11 cellular contexts compared by ENCODE assay signal in the genomic region with DNA sequence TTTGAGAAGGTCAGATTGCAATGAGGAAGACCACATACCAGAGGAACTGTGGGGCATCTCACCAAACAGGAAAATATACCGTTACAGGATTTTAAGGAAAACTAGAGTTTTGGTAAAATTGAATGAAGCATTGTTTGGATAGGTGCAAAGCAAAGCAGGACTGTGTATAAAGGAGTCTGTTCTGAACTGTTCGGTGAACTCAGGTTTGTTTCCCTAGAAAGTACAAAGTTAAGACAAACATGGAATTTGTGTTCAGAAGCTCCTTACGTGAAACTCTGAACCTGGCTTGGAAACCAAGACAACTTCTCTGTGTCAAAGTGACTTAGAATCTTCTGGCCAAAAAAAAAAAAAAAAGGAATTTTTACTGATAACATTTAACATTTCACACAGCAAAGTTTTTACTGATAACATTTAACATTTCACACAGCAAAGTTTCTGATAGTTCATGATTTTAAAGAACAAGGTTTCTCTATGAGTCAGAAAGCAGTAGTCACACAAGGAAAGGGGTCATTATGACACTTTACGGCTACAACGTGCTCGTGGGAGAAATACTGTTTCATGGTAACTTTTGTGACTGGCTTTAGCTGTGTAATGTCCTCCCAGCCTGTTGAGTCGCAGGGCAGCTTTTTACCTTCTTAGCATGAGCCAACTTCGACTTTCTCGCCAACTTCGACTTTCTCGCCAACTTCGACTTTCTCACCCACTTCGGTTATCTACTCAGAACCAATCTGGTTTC. TPM values are rescaled to one million over a fixed set of nuclear protein-coding genes. Genes with fewer than 3 reads are reported as not detected.
DNase-seq lines count a peak whose midpoint lies in the region; ATAC-seq and TF ChIP-seq lines count a peak whose summit lies in the region.
"Had no signal": no experiment of that assay in that cellular context is flagged by ENCODE, and none has a peak within 500 bp of the region (broad histone marks: within the 10 kb centered on the region; RNA-seq: fewer than 3 reads in every experiment).

No MANE protein-coding gene starts in this region.

- H3K79me2 ChIP-seq in GM23338 (replicated peaks; ENCODE audit: insufficient read depth): no peaks in the 10 kb centered on the region

- no peaks in the 10 kb centered on the region for H4K20me1 ChIP-seq in GM23338 (replicated peaks; ENCODE audit: insufficient read depth)
- H4K20me1 ChIP-seq: BLaER1 treated with 17β-estradiol and CSF1 and Interleukin-3, amounts not matched to agents 10 nM and 100 nM had no signal

- H3K4me1 Mint-ChIP-seq in CD4-positive, alpha-beta memory T cell: peaks cover 14 to 32% (median 17%) of the 10 kb centered on the region in 4 donors
- H3K4me1 Mint-ChIP-seq in GM23338: peaks cover 5% of the 10 kb centered on the region

- H3K27ac Mint-ChIP-seq in CD4-positive, alpha-beta memory T cell: peak overlapping the region; percentile 1 to 83 (median 42)
- no peak overlapping the region for H3K27ac Mint-ChIP-seq in GM23338

- 68 to 79% (median 78%) methylated on average over 13 of the region's 13 CpGs for WGBS in spleen, 5 donors

- no peak overlapping the region for H3K4me3 ChIP-seq in CD4-positive, alpha-beta memory T cell (ENCODE audit: low read length in 2 of 2)
- no peak overlapping the region for H3K4me3 ChIP-seq in spleen
- no peak overlapping the region for H3K4me3 ChIP-seq in GM23338
- H3K4me3 ChIP-seq: BLaER1 treated with 17β-estradiol and CSF1 and Interleukin-3, amounts not matched to agents 10 nM and 100 nM; SK-N-MC had no signal

- intact Hi-C loops in CD4-positive, alpha-beta memory T cell (cut with micrococcal nuclease): loop anchor here (2.0 kb wide), 1 partner anchor 15 kb away; no protein-coding TSS in a partner anchor
- intact Hi-C loops in spleen (cut with DNase I; ENCODE audit: low total_unique reads): no loop called here

- H3K4me1 ChIP-seq in CD4-positive, alpha-beta memory T cell (ENCODE audit: insufficient read depth, low read length): peaks cover 6% of the 10 kb centered on the region
- peaks cover 0 to 12% (median 4%) of the 10 kb centered on the region in 6 donors for H3K4me1 ChIP-seq in spleen
- H3K4me1 ChIP-seq in GM23338 (ENCODE audit: insufficient read depth): no peaks in the 10 kb centered on the region

- no peak overlapping the region for H3K4me2 ChIP-seq in GM23338

- H3K4me3 Mint-ChIP-seq in CD4-positive, alpha-beta memory T cell: peak overlapping the region in 7 of 8 donors; percentile 6 to 73 (median 52)
- no peak overlapping the region for H3K4me3 Mint-ChIP-seq in GM23338

- peaks cover 0 to 8% (median 3%) of the 10 kb centered on the region in 8 donors for H3K9me3 Mint-ChIP-seq in CD4-positive, alpha-beta memory T cell
- H3K9me3 Mint-ChIP-seq in GM23338: no peaks in the 10 kb centered on the region; the same call in 1 of the 3 replicates

- DNase-seq in CD4-positive, alpha-beta memory T cell: no peak
- peak; percentile 42 for DNase-seq in activated naive CD4-positive, alpha-beta T cell treated with anti-CD3 and anti-CD28 coated beads, Interleukin-2, amount 50 U/mL, for 16 hours
- DNase-seq in spleen: no peak
- no peak for DNase-seq in HPDE6-E6E7 (ENCODE audit: extremely low spot score)
- no peak for DNase-seq in GM23338 (ENCODE audit: low spot score)
- DNase-seq: activated gamma-delta T cell treated with Interleukin-2 at 50 U/mL for 16 hours had no signal

- no peak for TF ChIP-seq CTCF in spleen (IDR thresholded peaks at IDR 0.05 in 8 of 11, conservative IDR thresholded peaks at IDR 0.05 in 3 of 11)
- no peak for TF ChIP-seq CTCF in GM23338 (conservative IDR thresholded peaks at IDR 0.05; ENCODE audit: low read depth in 2 of 2)

- H3K36me3 Mint-ChIP-seq in CD4-positive, alpha-beta memory T cell: peaks cover 26 to 29% of the 10 kb centered on the region in 2 donors
- peaks cover 13% of the 10 kb centered on the region for H3K36me3 Mint-ChIP-seq in GM23338 (ENCODE audit: low read depth)

- peaks cover 3% of the 10 kb centered on the region; the same call in 1 of the 2 replicates for H3K9me2 ChIP-seq in GM23338 (ENCODE audit: insufficient read depth)

- no peak overlapping the region for H3K27ac ChIP-seq in CD4-positive, alpha-beta memory T cell (ENCODE audit: low read depth, low read length)
- H3K27ac ChIP-seq in spleen (no peak overlapping the region), GM23338 (ENCODE audit: low read depth) (no peak overlapping the region)
- H3K27ac ChIP-seq: BLaER1 treated with 17β-estradiol and CSF1 and Interleukin-3, amounts not matched to agents 10 nM and 100 nM; SK-N-MC had no signal

- H3K36me3 ChIP-seq in CD4-positive, alpha-beta memory T cell (ENCODE audit: insufficient read depth, low read length): peaks cover 11% of the 10 kb centered on the region
- H3K36me3 ChIP-seq in spleen (peaks cover 0 to 33% (median 16%) of the 10 kb centered on the region in 6 donors), GM23338 (ENCODE audit: insufficient read depth) (peaks cover 7% of the 10 kb centered on the region; the same call in 1 of the 2 replicates)

- H3K27me3 ChIP-seq in CD4-positive, alpha-beta memory T cell (ENCODE audit: insufficient read depth, low read length): no peaks in the 10 kb centered on the region
- H3K27me3 ChIP-seq in spleen (replicated peaks in 1 of 7) (no peaks in the 10 kb centered on the region), GM23338 (ENCODE audit: insufficient read depth) (no peaks in the 10 kb centered on the region)
- H3K27me3 ChIP-seq: BLaER1 treated with 17β-estradiol and CSF1 and Interleukin-3, amounts not matched to agents 10 nM and 100 nM had no signal

- POLR2A ChIA-PET in CD4-positive, alpha-beta memory T cell (lab: Charles Lee; ENCODE audit: partially characterized antibody): no interaction called here

- TF ChIP-seq POLR2A in spleen (IDR thresholded peaks at IDR 0.05): no peak

- ATAC-seq in GM18870 (IDR thresholded peaks at IDR 0.05; ENCODE audit: unreplicated experiment): peak; percentile 73
- peak; percentile 47 for ATAC-seq in HG03196 (IDR thresholded peaks at IDR 0.05; ENCODE audit: unreplicated experiment)
- ATAC-seq in GM23338: no peak
- ATAC-seq in GM21528 (IDR thresholded peaks at IDR 0.05; ENCODE audit: low FRiP score, unreplicated experiment): no peak

- no peak overlapping the region for H2AFZ ChIP-seq in GM23338

- CTCF ChIA-PET in CD4-positive, alpha-beta memory T cell (lab: Charles Lee; ENCODE audit: partially characterized antibody): interaction anchor here (0.9 kb wide), 1 partner anchor 15 kb away, joined by 3 read pairs; no protein-coding TSS in a partner anchor

- no peaks in the 10 kb centered on the region for H3F3A ChIP-seq in GM23338 (replicated peaks; ENCODE audit: low read depth)

- H3K27me3 Mint-ChIP-seq in CD4-positive, alpha-beta memory T cell: no peaks in the 10 kb centered on the region
- peaks cover 5% of the 10 kb centered on the region for H3K27me3 Mint-ChIP-seq in GM23338 (ENCODE audit: insufficient read depth, low read depth, poor library complexity)

- no peaks in the 10 kb centered on the region for H3K9me3 ChIP-seq in CD4-positive, alpha-beta memory T cell (ENCODE audit: control insufficient read depth in 1 of 2, low read length in 2 of 2)
- peaks cover 0 to 10% (median 6%) of the 10 kb centered on the region in 8 donors for H3K9me3 ChIP-seq in spleen

TF ChIP-seq in GM23338, 12 proteins besides CTCF, POLR2A, EP300 and RAD21 (continues in another document):
- TF ChIP-seq JUNB (IDR thresholded peaks at IDR 0.05; ENCODE audit: unreplicated experiment) (no peak), CREB1 (CRISPR knock-in tag; IDR thresholded peaks at IDR 0.05; ENCODE audit: low read depth) (no peak), STAT1 (IDR thresholded peaks at IDR 0.05; ENCODE audit: unreplicated experiment) (no peak), EZH2 (IDR thresholded peaks at IDR 0.05; ENCODE audit: low read depth, unreplicated experiment) (no peak), EZH2phosphoT487 (IDR thresholded peaks at IDR 0.05; ENCODE audit: unreplicated experiment) (no peak)
- TF ChIP-seq, protein P1, sequence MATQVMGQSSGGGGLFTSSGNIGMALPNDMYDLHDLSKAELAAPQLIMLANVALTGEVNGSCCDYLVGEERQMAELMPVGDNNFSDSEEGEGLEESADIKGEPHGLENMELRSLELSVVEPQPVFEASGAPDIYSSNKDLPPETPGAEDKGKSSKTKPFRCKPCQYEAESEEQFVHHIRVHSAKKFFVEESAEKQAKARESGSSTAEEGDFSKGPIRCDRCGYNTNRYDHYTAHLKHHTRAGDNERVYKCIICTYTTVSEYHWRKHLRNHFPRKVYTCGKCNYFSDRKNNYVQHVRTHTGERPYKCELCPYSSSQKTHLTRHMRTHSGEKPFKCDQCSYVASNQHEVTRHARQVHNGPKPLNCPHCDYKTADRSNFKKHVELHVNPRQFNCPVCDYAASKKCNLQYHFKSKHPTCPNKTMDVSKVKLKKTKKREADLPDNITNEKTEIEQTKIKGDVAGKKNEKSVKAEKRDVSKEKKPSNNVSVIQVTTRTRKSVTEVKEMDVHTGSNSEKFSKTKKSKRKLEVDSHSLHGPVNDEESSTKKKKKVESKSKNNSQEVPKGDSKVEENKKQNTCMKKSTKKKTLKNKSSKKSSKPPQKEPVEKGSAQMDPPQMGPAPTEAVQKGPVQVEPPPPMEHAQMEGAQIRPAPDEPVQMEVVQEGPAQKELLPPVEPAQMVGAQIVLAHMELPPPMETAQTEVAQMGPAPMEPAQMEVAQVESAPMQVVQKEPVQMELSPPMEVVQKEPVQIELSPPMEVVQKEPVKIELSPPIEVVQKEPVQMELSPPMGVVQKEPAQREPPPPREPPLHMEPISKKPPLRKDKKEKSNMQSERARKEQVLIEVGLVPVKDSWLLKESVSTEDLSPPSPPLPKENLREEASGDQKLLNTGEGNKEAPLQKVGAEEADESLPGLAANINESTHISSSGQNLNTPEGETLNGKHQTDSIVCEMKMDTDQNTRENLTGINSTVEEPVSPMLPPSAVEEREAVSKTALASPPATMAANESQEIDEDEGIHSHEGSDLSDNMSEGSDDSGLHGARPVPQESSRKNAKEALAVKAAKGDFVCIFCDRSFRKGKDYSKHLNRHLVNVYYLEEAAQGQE (IDR thresholded peaks at IDR 0.05; ENCODE audit: unreplicated experiment): no peak

RNA-seq across cellular contexts. Expression of a gene that starts 21.2 kb away (rescaled TPM):
- total RNA-seq in CD4-positive, alpha-beta memory T cell: 10 to 100 TPM; 18.2 to 19.4 TPM
- polyA plus RNA-seq in CD4-positive, alpha-beta memory T cell: under 1 TPM; 0.03 to 0.57 TPM
- total RNA-seq in spleen: 10 to 100 TPM; 18.9 to 27.6 (median 24.0) TPM
- 1 to 10 TPM; 1.6 to 3.9 (median 1.7) TPM for polyA plus RNA-seq in spleen
- 18.3 and 19.9 TPM in 2 replicates for total RNA-seq in GM23338 (2014; rRNA removed; shearing (Covaris generic))
- 3.6 and 3.8 TPM in 2 replicates for polyA plus RNA-seq in GM23338 (2016; fragmentation: Nextera tagmentation; extraction: Ambion mirVana)

RNA-seq across cellular contexts. Expression of a gene that starts 36.9 kb away (rescaled TPM):
- total RNA-seq in CD4-positive, alpha-beta memory T cell: 10 to 100 TPM; 52.2 to 55.5 TPM
- 100 to 1,000 TPM; 185 to 199 TPM for polyA plus RNA-seq in CD4-positive, alpha-beta memory T cell
- total RNA-seq in spleen: 10 to 100 TPM; 41.3 to 85.4 (median 52.0) TPM
- polyA plus RNA-seq in spleen (100 to 1,000 TPM in 2 of 3 donors, 10 to 100 TPM in 1; 92.0 to 120 (median 103) TPM), GM23338 (2016; fragmentation: Nextera tagmentation; extraction: Ambion mirVana) (287 and 292 TPM in 2 replicates)
- 57.2 and 68.4 TPM in 2 replicates for total RNA-seq in GM23338 (2014; rRNA removed; shearing (Covaris generic))

Comparison
In these comparisons a context has a peak if more than half of its experiments do, and no peak if none do; other contexts are left out.
1. ATAC-seq: peak in GM18870 (single experiment) and HG03196 (single experiment); none in GM23338 (single experiment) and GM21528 (single experiment).